ENCODE assay signal across 9 cellular contexts in genomic region chr12:92070054-92070863, GRCh38.
DNase-seq lines count a peak whose midpoint lies in the region; ATAC-seq and TF ChIP-seq lines count a peak whose summit lies in the region.
"Had no signal": no experiment of that assay in that cellular context is flagged by ENCODE, and none has a peak within 500 bp of the region (broad histone marks: within the 10 kb centered on the region; RNA-seq: fewer than 3 reads in every experiment).

No MANE protein-coding gene starts in this region.

- H3K4me3 ChIP-seq in HL-60 (replicated peaks; ENCODE audit: insufficient read depth, low read length): no peak overlapping the region

- peak in 1 of 2 experiments; percentile 44 for DNase-seq in HL-60 (ENCODE audit: low read depth in 1 of 2, low spot score in 1 of 2)
- peak; percentile 77 for DNase-seq in left kidney (ENCODE audit: low read depth, low spot score)
- DNase-seq in ureter (ENCODE audit: low spot score): peak; percentile 43
- no peak for DNase-seq in NCI-H446 (lab: John Stamatoyannopoulos, UW)
- DNase-seq in glutamatergic neuron: no peak
- DNase-seq: DND-41 had no signal

- H3K27me3 Mint-ChIP-seq in glutamatergic neuron (ENCODE audit: unreplicated experiment): no peaks in the 10 kb centered on the region

- no peaks in the 10 kb centered on the region for H3K36me3 Mint-ChIP-seq in glutamatergic neuron (ENCODE audit: unreplicated experiment)

- no peak for TF ChIP-seq CTCF in HL-60 (IDR thresholded peaks at IDR 0.05; ENCODE audit: insufficient read depth, low read length)
- no peak for TF ChIP-seq CTCF in glutamatergic neuron (IDR thresholded peaks at IDR 0.05; ENCODE audit: partially characterized antibody, unreplicated experiment)

- H3K4me1 Mint-ChIP-seq in glutamatergic neuron (ENCODE audit: low read depth, unreplicated experiment): peaks cover 7% of the 10 kb centered on the region

- H3K27me3 ChIP-seq in HL-60 (ENCODE audit: insufficient read depth, poor library complexity, severe bottlenecking): no peaks in the 10 kb centered on the region

- no peak overlapping the region for H3K4me3 Mint-ChIP-seq in glutamatergic neuron (ENCODE audit: unreplicated experiment)
- H3K4me3 Mint-ChIP-seq: T-helper 2 cell treated with Interferon-gamma antibody and Interleukin-4, amounts not matched to agents 5 μg/mL and 100 μg/mL, for 36 hours had no signal

- no peak overlapping the region for H3K27ac Mint-ChIP-seq in glutamatergic neuron (ENCODE audit: unreplicated experiment)
- H3K27ac Mint-ChIP-seq: T-helper 2 cell treated with Interferon-gamma antibody and Interleukin-4, amounts not matched to agents 5 μg/mL and 100 μg/mL, for 36 hours had no signal

- ATAC-seq in GM19438 (IDR thresholded peaks at IDR 0.05; ENCODE audit: low read depth, unreplicated experiment): peak; percentile 59
- no peak for ATAC-seq in GM21390 (IDR thresholded peaks at IDR 0.05; ENCODE audit: unreplicated experiment)

- peaks cover 3% of the 10 kb centered on the region for H3K9me3 Mint-ChIP-seq in glutamatergic neuron (ENCODE audit: unreplicated experiment)

- peak overlapping the region; percentile 93 for H3K27ac ChIP-seq in HL-60 (replicated peaks)

Comparison
In these comparisons a context has a peak if more than half of its experiments do, and no peak if none do; other contexts are left out.
1. DNase-seq: peak in left kidney (single experiment) and ureter (single experiment); none in NCI-H446 (0 of 2) and glutamatergic neuron (single experiment).